Comparison of ENCODE assay signal across 8 cellular contexts in the genomic region with DNA sequence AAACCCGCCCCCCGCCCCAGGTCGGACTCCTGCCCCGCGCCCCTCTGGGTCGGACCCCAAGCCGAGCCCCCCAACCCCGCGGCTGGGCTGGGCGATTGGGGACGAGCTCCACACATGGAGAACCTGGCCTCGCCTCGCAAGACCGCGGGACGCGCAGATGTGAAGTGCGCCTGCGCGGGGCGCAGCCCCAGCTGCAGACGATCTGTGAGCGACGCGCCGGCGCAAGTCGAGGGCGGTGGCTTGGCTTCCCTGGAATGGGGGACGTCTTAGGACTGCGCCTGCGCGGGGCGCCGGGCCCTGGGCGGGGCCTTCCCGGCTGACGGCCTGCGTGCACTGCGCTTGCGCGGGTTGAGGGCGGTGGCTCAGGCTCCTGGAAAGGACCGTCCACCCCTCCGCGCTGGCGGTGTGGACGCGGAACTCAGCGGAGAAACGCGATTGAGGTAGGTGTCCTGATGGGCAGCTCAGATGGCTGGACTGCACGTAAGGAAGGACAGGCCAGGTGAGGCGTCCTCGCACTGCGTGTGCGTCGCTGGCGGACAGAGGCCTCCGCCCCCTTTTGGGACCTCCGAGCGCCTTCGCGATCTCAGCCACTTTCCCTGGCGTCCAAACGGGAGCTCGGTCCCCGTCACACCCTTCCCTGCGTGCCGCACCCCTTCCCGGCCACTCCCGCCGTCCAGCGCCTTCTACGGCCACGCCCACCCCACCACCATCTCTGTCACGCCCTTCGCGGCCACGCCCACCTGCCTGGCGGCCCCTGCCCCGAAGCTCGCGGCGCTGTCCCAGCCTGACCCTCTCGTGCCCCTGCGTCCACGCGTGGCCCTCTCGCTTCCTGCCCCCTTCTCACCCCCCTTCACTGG. TPM values are rescaled to one million over a fixed set of nuclear protein-coding genes. Genes with fewer than 3 reads are reported as not detected.
DNase-seq lines count a peak whose midpoint lies in the region; TF ChIP-seq lines count a peak whose summit lies in the region.

Gene PRMT2 (plus strand): TSS at position 351 of the 857 bp plus-strand sequence. CDS start 1,278 bp downstream, outside the sequence.

- TF ChIP-seq POLR2A in esophagus squamous epithelium (IDR thresholded peaks at IDR 0.05): peak in 3 of 4 donors; percentile 78 to 96 (median 84)

- no peaks in the 10 kb centered on the region for H3K9me2 ChIP-seq in DOHH2 (replicated peaks; ENCODE audit: control insufficient read depth, low read length)
- no peaks in the 10 kb centered on the region for H3K9me2 ChIP-seq in GM23248 (ENCODE audit: insufficient read depth)

- H4K20me1 ChIP-seq in DOHH2 (ENCODE audit: control insufficient read depth, insufficient read depth, low read depth, low read length): no peaks in the 10 kb centered on the region
- H4K20me1 ChIP-seq in GM23248 (ENCODE audit: insufficient read depth): peaks cover 4% of the 10 kb centered on the region; the same call in 1 of the 2 replicates

- H3K27ac ChIP-seq in DOHH2 (ENCODE audit: low read depth, low read length) (peak within 1 kb of the TSS; percentile 75), GM23248 (peak within 1 kb of the TSS; percentile 98), esophagus squamous epithelium (peak within 1 kb of the TSS; percentile 98 to 100 (median 98))

- DNase-seq in GM23248 (peak; percentile 98), Kasumi-1 (lab: John Stamatoyannopoulos, UW) (peak; percentile 88 to 89), RKO (ENCODE audit: low spot score) (peak; percentile 97), activated T-helper 1 cell treated with Interleukin-2 at 50 U/mL for 16 hours (ENCODE audit: low read depth) (peak; percentile 98), esophagus squamous epithelium (lab: John Stamatoyannopoulos, UW) (peak; percentile 73), myocyte (ENCODE audit: low read depth) (peak; percentile 97)
- peak; percentile 93 to 98 for DNase-seq in stimulated activated CD8-positive, alpha-beta memory T cell treated with anti-CD3 and anti-CD28 coated beads, Interleukin-7, amount 100 ng/mL, for 4 hours (ENCODE audit: low read depth in 2 of 2)

- peaks cover 5% of the 10 kb centered on the region for H3K36me3 ChIP-seq in DOHH2 (ENCODE audit: control insufficient read depth, low read length)
- H3K36me3 ChIP-seq in GM23248 (ENCODE audit: low read depth): no peaks in the 10 kb centered on the region
- peaks cover 0 to 7% (median 0%) of the 10 kb centered on the region in 3 donors for H3K36me3 ChIP-seq in esophagus squamous epithelium

- H2AFZ ChIP-seq in GM23248: peak within 1 kb of the TSS; percentile 97

- H3K4me3 ChIP-seq in DOHH2 (ENCODE audit: low read length): peak within 1 kb of the TSS; percentile 94
- H3K4me3 ChIP-seq in GM23248: peak within 1 kb of the TSS; percentile 99
- peak within 1 kb of the TSS; percentile 85 to 92 (median 87) for H3K4me3 ChIP-seq in esophagus squamous epithelium

- H3K4me2 ChIP-seq in DOHH2 (ENCODE audit: low read length) (peak within 1 kb of the TSS; percentile 97), GM23248 (ENCODE audit: unreplicated experiment) (peak within 1 kb of the TSS; percentile 96)

- H3K9me3 ChIP-seq in DOHH2 (ENCODE audit: control insufficient read depth, insufficient read depth, low read length) (no peaks in the 10 kb centered on the region), GM23248 (ENCODE audit: low read depth) (no peaks in the 10 kb centered on the region), esophagus squamous epithelium (no peaks in the 10 kb centered on the region)

- H3K4me1 ChIP-seq in DOHH2 (ENCODE audit: control insufficient read depth, low read length) (peaks cover 17% of the 10 kb centered on the region), GM23248 (ENCODE audit: insufficient read depth) (peaks cover 42% of the 10 kb centered on the region), esophagus squamous epithelium (peaks cover 12 to 61% (median 29%) of the 10 kb centered on the region in 3 donors)

- H3K9ac ChIP-seq in GM23248: peak within 1 kb of the TSS; percentile 96

- peaks cover 10% of the 10 kb centered on the region for H3K79me2 ChIP-seq in DOHH2 (ENCODE audit: control insufficient read depth, low read length)
- H3K79me2 ChIP-seq in GM23248 (ENCODE audit: insufficient read depth): peaks cover 51% of the 10 kb centered on the region

- in situ Hi-C loops in GM23248 (cut with MboI): no loop called here

- TF ChIP-seq CTCF in DOHH2 (IDR thresholded peaks at IDR 0.05; ENCODE audit: low read depth, low read length, poor library complexity, severe bottlenecking) (no peak), esophagus squamous epithelium (IDR thresholded peaks at IDR 0.05) (peak in 2 of 6 experiments; percentile 4 to 53)

- WGBS in GM23248 (ENCODE audit: low coverage in 1 of 2, low lambda C conversion rate in 2 of 2, missing lambda C conversion rate in 2 of 2), 2 experiments: 1% methylated on average over 71 to 89 of the region's 90 CpGs
- WGBS in esophagus squamous epithelium, 2 donors: 0% methylated on average over 26 to 32 of the region's 90 CpGs

- H3F3A ChIP-seq in DOHH2 (ENCODE audit: control insufficient read depth, insufficient read depth) (peaks cover 11% of the 10 kb centered on the region), GM23248 (ENCODE audit: insufficient read depth) (peaks cover 21% of the 10 kb centered on the region; the same call in 1 of the 2 replicates)

- intact Hi-C loops in esophagus squamous epithelium (cut with DNase I): no loop called here

- no peaks in the 10 kb centered on the region for H3K27me3 ChIP-seq in DOHH2 (ENCODE audit: control insufficient read depth, low read length)
- no peaks in the 10 kb centered on the region for H3K27me3 ChIP-seq in GM23248 (replicated peaks; ENCODE audit: insufficient read depth)
- H3K27me3 ChIP-seq in esophagus squamous epithelium: peaks cover 0 to 6% (median 0%) of the 10 kb centered on the region in 4 donors

RNA-seq across cellular contexts. Expression of gene PRMT2, which starts in this region (rescaled TPM):
- total RNA-seq in GM23248 (2014; rRNA removed; shearing (Covaris generic)): 130 and 171 TPM in 2 replicates
- 145 and 146 TPM in 2 replicates for polyA plus RNA-seq in GM23248 (2016; fragmentation: Nextera tagmentation; extraction: Ambion mirVana)
- total RNA-seq in esophagus squamous epithelium (100 to 1,000 TPM in 2 of 4 donors, 10 to 100 TPM in 2; 72.3 to 125 (median 101) TPM), myocyte (121 and 142 TPM in 2 replicates)
- 184 TPM for polyA plus RNA-seq in myocyte (2012)

Comparison
In these comparisons a context has a peak if more than half of its experiments do, and no peak if none do; other contexts are left out.
1. Peak in every context shown above with its lines: DNase-seq, H3K4me3 ChIP-seq and H3K27ac ChIP-seq.